ENCODE assay signal across 20 cellular contexts in genomic region chr21:37513383-37513782, GRCh38.
A peak's percentile ranks its signal among the peaks of the same experiment; 100 is the strongest.
DNase-seq lines count a peak whose midpoint lies in the region; ATAC-seq, FAIRE-seq and TF ChIP-seq lines count a peak whose summit lies in the region.
"Had no signal": no experiment of that assay in that cellular context is flagged by ENCODE, and none has a peak within 500 bp of the region (broad histone marks: within the 10 kb centered on the region; RNA-seq: fewer than 3 reads in every experiment).

No MANE protein-coding gene starts in this region.

- H3K27me3 ChIP-seq in CD4-positive, alpha-beta T cell (ENCODE audit: control insufficient read depth, insufficient read depth, low read length) = no peaks in the 10 kb centered on the region
- H3K27me3 ChIP-seq in HUES48 (ENCODE audit: control insufficient read depth, insufficient read depth, low read length) = no peaks in the 10 kb centered on the region
- H3K27me3 ChIP-seq in K562 (ENCODE audit: control insufficient read depth in 2 of 2, insufficient read depth in 2 of 2, low read length in 2 of 2) = no peaks in the 10 kb centered on the region
- H3K27me3 ChIP-seq in pancreas = no peaks in the 10 kb centered on the region
- H3K27me3 ChIP-seq in tibial artery = no peaks in the 10 kb centered on the region
- H3K27me3 ChIP-seq: BE2C had no signal

- peak overlapping the region; percentile 49 for H3K27ac Mint-ChIP-seq in CD4-positive, alpha-beta T cell
- H3K27ac Mint-ChIP-seq: CD8-positive, alpha-beta T cell had no signal

- no peaks in the 10 kb centered on the region for H3K9me1 ChIP-seq in K562 (ENCODE audit: control insufficient read depth, insufficient read depth, low read length)

- no peak for ATAC-seq in CD4-positive, alpha-beta T cell (ENCODE audit: poor library complexity)
- ATAC-seq in K562 (no peak), pancreas (peak in 3 of 4 donors; percentile 21 to 32 (median 22)), GM18517 (IDR thresholded peaks at IDR 0.05; ENCODE audit: unreplicated experiment) (no peak)
- ATAC-seq: CD8-positive, alpha-beta T cell; SK-N-SH treated with all-trans-retinoic acid at 6 μM for 48 hours had no signal

- no peaks in the 10 kb centered on the region for H4K20me1 ChIP-seq in K562 (replicated peaks; ENCODE audit: control insufficient read depth, insufficient read depth, low read length)

- no peaks in the 10 kb centered on the region for H3K27me3 Mint-ChIP-seq in CD4-positive, alpha-beta T cell
- H3K27me3 Mint-ChIP-seq: IgD-negative memory B cell had no signal

- no peak overlapping the region for H3K4me3 ChIP-seq in HUES48 (ENCODE audit: low read depth, low read length)
- no peak overlapping the region for H3K4me3 ChIP-seq in K562
- no peak overlapping the region for H3K4me3 ChIP-seq in pancreas
- H3K4me3 ChIP-seq in tibial artery = no peak overlapping the region
- H3K4me3 ChIP-seq: HAP-1 had no signal

- peaks cover 6% of the 10 kb centered on the region for H3K4me1 Mint-ChIP-seq in CD4-positive, alpha-beta T cell (ENCODE audit: low read depth)

- H3K36me3 ChIP-seq in HUES48 (ENCODE audit: control insufficient read depth, insufficient read depth, low read length) (peaks cover 79% of the 10 kb centered on the region), K562 (ENCODE audit: control insufficient read depth, insufficient read depth, low read length) (peaks cover 93% of the 10 kb centered on the region), pancreas (peaks cover 9 to 41% (median 22%) of the 10 kb centered on the region in 3 donors), tibial artery (peaks cover 43 to 75% (median 71%) of the 10 kb centered on the region in 3 donors)

- H3K9ac ChIP-seq in HUES48 (ENCODE audit: low read depth, low read length) = no peak overlapping the region
- H3K9ac ChIP-seq in K562 (ENCODE audit: insufficient read depth in 1 of 2, low read depth in 2 of 2, low read length in 2 of 2) = no peak overlapping the region

- H3K4me2 ChIP-seq in K562 (ENCODE audit: insufficient read depth, low read length) = no peak overlapping the region

- no peak for TF ChIP-seq CTCF in CD4-positive, alpha-beta T cell (IDR thresholded peaks at IDR 0.05)
- no peak for TF ChIP-seq CTCF in K562 (IDR thresholded peaks at IDR 0.05 in 2 of 3, conservative IDR thresholded peaks at IDR 0.05 in 1 of 3; ENCODE audit: insufficient read depth in 2 of 3, low read depth in 1 of 3, low read length in 3 of 3)
- no peak for TF ChIP-seq CTCF in pancreas (IDR thresholded peaks at IDR 0.05)
- no peak for TF ChIP-seq CTCF in tibial artery (IDR thresholded peaks at IDR 0.05)

- H3K79me2 ChIP-seq in K562 (ENCODE audit: control insufficient read depth, insufficient read depth, low read length) = peaks cover 20% of the 10 kb centered on the region; the same call in 2 of the 3 replicates

- no peak overlapping the region for H2AFZ ChIP-seq in K562 (ENCODE audit: low read depth, low read length)

- H3K9me3 Mint-ChIP-seq in CD4-positive, alpha-beta T cell = no peaks in the 10 kb centered on the region
- H3K9me3 Mint-ChIP-seq: CD8-positive, alpha-beta T cell; IgD-negative memory B cell had no signal

- POLR2A ChIA-PET in CD4-positive, alpha-beta T cell (lab: Charles Lee) = no interaction called here
- POLR2A ChIA-PET in K562 (lab: Yijun Ruan, JAX) = interaction anchor here (0.8 to 2.6 kb wide), 3 partner anchors 7 to 100 kb away, joined by 3 to 10 read pairs (median 4); no protein-coding TSS in a partner anchor

- DNase-seq in CD4-positive, alpha-beta T cell = no peak
- DNase-seq in K562 (ENCODE audit: extremely low read depth in 1 of 4, low spot score in 3 of 4) (no peak), pancreas (no peak), tibial artery (no peak)
- DNase-seq in central memory CD4-positive, alpha-beta T cell = no peak
- DNase-seq: BE2C; CD8-positive, alpha-beta T cell; DMS79; NCI-H1436 treated with DMSO at 0.1 percent for 48 hours; NCI-H2029 treated with DMSO at 0.1 percent for 48 hours; NCI-H2171 treated with DMSO at 0.1 percent for 48 hours; NCI-H774; Right ventricle myocardium superior had no signal

- WGBS in K562 (ENCODE audit: insufficient coverage, low coverage, missing lambda C conversion rate) = 97% methylated on average over 3 of the region's 3 CpGs
- WGBS in pancreas, 2 donors = 80 to 86% methylated on average over 3 of the region's 3 CpGs

- peaks cover 28% of the 10 kb centered on the region for H3K4me1 ChIP-seq in HUES48 (ENCODE audit: control insufficient read depth, insufficient read depth, low read length)
- H3K4me1 ChIP-seq in K562 (replicated peaks in 1 of 2; ENCODE audit: control insufficient read depth in 2 of 2, insufficient read depth in 2 of 2, low read length in 2 of 2) = peaks cover 4 to 17% of the 10 kb centered on the region in 2 experiments; a peak in 3 of 5 replicates
- peaks cover 0 to 12% (median 5%) of the 10 kb centered on the region in 3 donors for H3K4me1 ChIP-seq in pancreas
- no peaks in the 10 kb centered on the region for H3K4me1 ChIP-seq in tibial artery
- H3K4me1 ChIP-seq: BE2C had no signal

- in situ Hi-C loops in K562 (cut with MboI) = no loop called here

- FAIRE-seq in K562 (lab: Jason Lieb, UNC) (no peak), pancreas (lab: Jason Lieb, UNC) (no peak)
- FAIRE-seq: D721Med, RCC 7860 had no signal

- no TSS peak for BruUV-seq in K562 (replicated peaks; lab: Mats Ljungman, UMichigan)

- TF ChIP-seq POLR2A in K562 (conservative IDR thresholded peaks at IDR 0.05) = no peak

- no peak overlapping the region for H3K27ac ChIP-seq in CD4-positive, alpha-beta T cell (ENCODE audit: low read depth, low read length)
- H3K27ac ChIP-seq in HUES48 (ENCODE audit: low read depth, low read length) = peak overlapping the region; percentile 37
- no peak overlapping the region for H3K27ac ChIP-seq in K562 (ENCODE audit: extremely low read depth, low read depth, low read length)
- H3K27ac ChIP-seq in pancreas = no peak overlapping the region
- no peak overlapping the region for H3K27ac ChIP-seq in tibial artery

- intact Hi-C loops in CD4-positive, alpha-beta T cell (cut with DNase I, micrococcal nuclease) = no loop called here
- intact Hi-C loops in K562 (cut with micrococcal nuclease) (no loop called here), pancreas (cut with DNase I) (no loop called here), tibial artery (cut with DNase I; ENCODE audit: low total_unique reads) (no loop called here)

- no peaks in the 10 kb centered on the region for H3K9me3 ChIP-seq in CD4-positive, alpha-beta T cell (ENCODE audit: control insufficient read depth, low read length)
- no peaks in the 10 kb centered on the region for H3K9me3 ChIP-seq in HUES48 (ENCODE audit: control insufficient read depth, insufficient read depth, low read length)
- H3K9me3 ChIP-seq in K562 (replicated peaks; ENCODE audit: control insufficient read depth, insufficient read depth, low read depth, low read length) = no peaks in the 10 kb centered on the region
- no peaks in the 10 kb centered on the region for H3K9me3 ChIP-seq in pancreas
- no peaks in the 10 kb centered on the region for H3K9me3 ChIP-seq in tibial artery
- H3K9me3 ChIP-seq: BE2C, HAP-1 had no signal

- H3K36me3 Mint-ChIP-seq in CD4-positive, alpha-beta T cell (ENCODE audit: low read depth) = peaks cover 48% of the 10 kb centered on the region

- CTCF ChIA-PET in CD4-positive, alpha-beta T cell (lab: Charles Lee) = no interaction called here
- CTCF ChIA-PET in K562 (lab: Yijun Ruan, JAX; ENCODE audit: low intra/inter-chr PET ratio) = no interaction called here

- no peak overlapping the region for H3K4me3 Mint-ChIP-seq in CD4-positive, alpha-beta T cell
- H3K4me3 Mint-ChIP-seq: CD8-positive, alpha-beta T cell had no signal

- TF ChIP-seq EP300 in K562 (IDR thresholded peaks at IDR 0.05; ENCODE audit: low read length) = no peak

- no peak for TF ChIP-seq RAD21 in K562 (CRISPR knock-in tag; conservative IDR thresholded peaks at IDR 0.05 in 1 of 2, IDR thresholded peaks at IDR 0.05 in 1 of 2)

TF ChIP-seq in K562, 482 proteins besides CTCF, POLR2A, EP300 and RAD21:
- peak; percentile 43; the same call in 1 of the 2 replicates for TF ChIP-seq ESRRA (IDR thresholded peaks at IDR 0.05; ENCODE audit: borderline replicate concordance, low read depth)
- TF ChIP-seq ZNF239 (CRISPR knock-in tag; IDR thresholded peaks at IDR 0.05) = no peak
- no peak for TF ChIP-seq MYBL2 (IDR thresholded peaks at IDR 0.05; ENCODE audit: low read depth)
- no peak for TF ChIP-seq MYBL2 (CRISPR knock-in tag; IDR thresholded peaks at IDR 0.05; ENCODE audit: borderline replicate concordance)
- TF ChIP-seq ZNF324 (CRISPR knock-in tag; IDR thresholded peaks at IDR 0.05) = no peak
- no peak for TF ChIP-seq LCOR (CRISPR knock-in tag; IDR thresholded peaks at IDR 0.05)
- TF ChIP-seq TCF7L2 (IDR thresholded peaks at IDR 0.05; ENCODE audit: low read depth, low read length) = no peak

Comparison
In these comparisons a context has a peak if more than half of its experiments do, and no peak if none do; other contexts are left out.
1. ATAC-seq: peak in pancreas (3 of 4); none in CD4-positive, alpha-beta T cell (single experiment), K562 (single experiment) and GM18517 (single experiment).